1 cellular context compared by ENCODE assay signal in the genomic region with DNA sequence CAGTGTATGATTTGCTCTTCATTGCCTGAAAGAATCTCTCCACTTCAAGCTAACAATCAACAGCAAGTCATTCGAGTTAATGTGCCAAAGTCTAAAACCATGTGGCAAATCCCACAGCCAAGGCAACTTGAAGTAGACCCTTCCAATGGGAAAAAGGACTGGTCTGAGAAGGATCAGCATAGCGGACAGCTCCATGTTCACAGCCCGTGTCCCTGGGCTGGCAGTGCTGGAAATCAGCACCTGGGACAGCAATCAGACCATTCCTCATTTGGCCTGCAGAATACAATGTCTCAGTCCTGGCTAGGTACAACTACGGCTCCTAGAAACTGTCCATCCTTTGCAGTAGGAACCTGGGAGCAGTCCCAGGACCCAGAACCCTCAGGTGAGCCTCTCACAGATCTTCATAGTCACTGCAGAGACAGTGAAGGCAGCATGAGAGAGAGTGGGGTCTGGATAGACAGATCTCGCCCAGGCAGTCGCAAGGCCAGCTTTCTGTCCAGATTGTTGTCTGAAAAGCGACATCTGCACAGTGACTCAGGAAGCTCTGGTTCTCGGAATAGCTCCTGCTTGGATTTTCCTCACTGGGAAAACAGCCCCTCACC.
TF ChIP-seq lines count a peak whose summit lies in the region.

No MANE protein-coding gene starts in this region.

TF ChIP-seq in HepG2, 621 proteins besides CTCF, POLR2A, EP300 and RAD21 (continued from another document and continues in another):
- no peak for TF ChIP-seq SNAPC5 (CRISPR knock-in tag; IDR thresholded peaks at IDR 0.05; ENCODE audit: borderline replicate concordance)
- TF ChIP-seq ZNF639 (CRISPR knock-in tag; conservative IDR thresholded peaks at IDR 0.05), result 0 out of 2 replicates have a peak, but pooled peaks have one; percentile 59
- TF ChIP-seq KMT2B (CRISPR knock-in tag; IDR thresholded peaks at IDR 0.05), result peak; percentile 76; the same call in 1 of the 2 replicates
- 0 out of 2 replicates have a peak, but pooled peaks have one; percentile 37 for TF ChIP-seq KDM6A (CRISPR knock-in tag; IDR thresholded peaks at IDR 0.05; ENCODE audit: low read depth)
- TF ChIP-seq, protein P1, sequence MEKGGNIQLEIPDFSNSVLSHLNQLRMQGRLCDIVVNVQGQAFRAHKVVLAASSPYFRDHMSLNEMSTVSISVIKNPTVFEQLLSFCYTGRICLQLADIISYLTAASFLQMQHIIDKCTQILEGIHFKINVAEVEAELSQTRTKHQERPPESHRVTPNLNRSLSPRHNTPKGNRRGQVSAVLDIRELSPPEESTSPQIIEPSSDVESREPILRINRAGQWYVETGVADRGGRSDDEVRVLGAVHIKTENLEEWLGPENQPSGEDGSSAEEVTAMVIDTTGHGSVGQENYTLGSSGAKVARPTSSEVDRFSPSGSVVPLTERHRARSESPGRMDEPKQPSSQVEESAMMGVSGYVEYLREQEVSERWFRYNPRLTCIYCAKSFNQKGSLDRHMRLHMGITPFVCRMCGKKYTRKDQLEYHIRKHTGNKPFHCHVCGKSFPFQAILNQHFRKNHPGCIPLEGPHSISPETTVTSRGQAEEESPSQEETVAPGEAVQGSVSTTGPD (CRISPR knock-in tag; IDR thresholded peaks at IDR 0.05), result no peak
- peak; percentile 64 for TF ChIP-seq FOSL2 (CRISPR knock-in tag; IDR thresholded peaks at IDR 0.05)
- TF ChIP-seq ZNF263 (CRISPR knock-in tag; IDR thresholded peaks at IDR 0.05), result peak; percentile 59
- no peak for TF ChIP-seq KAT7 (CRISPR knock-in tag; IDR thresholded peaks at IDR 0.05; ENCODE audit: borderline replicate concordance)
- TF ChIP-seq TCF7 (IDR thresholded peaks at IDR 0.05; ENCODE audit: low read depth), result no peak
- TF ChIP-seq, protein P2, sequence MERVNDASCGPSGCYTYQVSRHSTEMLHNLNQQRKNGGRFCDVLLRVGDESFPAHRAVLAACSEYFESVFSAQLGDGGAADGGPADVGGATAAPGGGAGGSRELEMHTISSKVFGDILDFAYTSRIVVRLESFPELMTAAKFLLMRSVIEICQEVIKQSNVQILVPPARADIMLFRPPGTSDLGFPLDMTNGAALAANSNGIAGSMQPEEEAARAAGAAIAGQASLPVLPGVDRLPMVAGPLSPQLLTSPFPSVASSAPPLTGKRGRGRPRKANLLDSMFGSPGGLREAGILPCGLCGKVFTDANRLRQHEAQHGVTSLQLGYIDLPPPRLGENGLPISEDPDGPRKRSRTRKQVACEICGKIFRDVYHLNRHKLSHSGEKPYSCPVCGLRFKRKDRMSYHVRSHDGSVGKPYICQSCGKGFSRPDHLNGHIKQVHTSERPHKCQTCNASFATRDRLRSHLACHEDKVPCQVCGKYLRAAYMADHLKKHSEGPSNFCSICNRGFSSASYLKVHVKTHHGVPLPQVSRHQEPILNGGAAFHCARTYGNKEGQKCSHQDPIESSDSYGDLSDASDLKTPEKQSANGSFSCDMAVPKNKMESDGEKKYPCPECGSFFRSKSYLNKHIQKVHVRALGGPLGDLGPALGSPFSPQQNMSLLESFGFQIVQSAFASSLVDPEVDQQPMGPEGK (CRISPR knock-in tag; IDR thresholded peaks at IDR 0.05), result no peak
- TF ChIP-seq ETV5 (CRISPR knock-in tag; IDR thresholded peaks at IDR 0.05; ENCODE audit: borderline replicate concordance), result peak; percentile 49; the same call in 1 of the 2 replicates
- TF ChIP-seq ZNF414 (CRISPR knock-in tag; IDR thresholded peaks at IDR 0.05), result no peak
- TF ChIP-seq ZNF432 (CRISPR knock-in tag; IDR thresholded peaks at IDR 0.05; ENCODE audit: borderline replicate concordance), result no peak
- 0 out of 2 replicates have a peak, but pooled peaks have one; percentile 26 for TF ChIP-seq BCL3 (CRISPR knock-in tag; IDR thresholded peaks at IDR 0.05)
- TF ChIP-seq ZMAT3 (CRISPR knock-in tag; conservative IDR thresholded peaks at IDR 0.05), result peak; percentile 65; the same call in 1 of the 2 replicates
- peak; percentile 40; the same call in 1 of the 2 replicates for TF ChIP-seq ZNF225 (CRISPR knock-in tag; IDR thresholded peaks at IDR 0.05)
- no peak for TF ChIP-seq ZNF282 (IDR thresholded peaks at IDR 0.05; ENCODE audit: partially characterized antibody)
- no peak for TF ChIP-seq ZNF569 (CRISPR knock-in tag; IDR thresholded peaks at IDR 0.05; ENCODE audit: borderline replicate concordance)
- TF ChIP-seq MIXL1 (CRISPR knock-in tag; IDR thresholded peaks at IDR 0.05), result peak; percentile 89; the same call in 1 of the 2 replicates
- TF ChIP-seq, protein P3, sequence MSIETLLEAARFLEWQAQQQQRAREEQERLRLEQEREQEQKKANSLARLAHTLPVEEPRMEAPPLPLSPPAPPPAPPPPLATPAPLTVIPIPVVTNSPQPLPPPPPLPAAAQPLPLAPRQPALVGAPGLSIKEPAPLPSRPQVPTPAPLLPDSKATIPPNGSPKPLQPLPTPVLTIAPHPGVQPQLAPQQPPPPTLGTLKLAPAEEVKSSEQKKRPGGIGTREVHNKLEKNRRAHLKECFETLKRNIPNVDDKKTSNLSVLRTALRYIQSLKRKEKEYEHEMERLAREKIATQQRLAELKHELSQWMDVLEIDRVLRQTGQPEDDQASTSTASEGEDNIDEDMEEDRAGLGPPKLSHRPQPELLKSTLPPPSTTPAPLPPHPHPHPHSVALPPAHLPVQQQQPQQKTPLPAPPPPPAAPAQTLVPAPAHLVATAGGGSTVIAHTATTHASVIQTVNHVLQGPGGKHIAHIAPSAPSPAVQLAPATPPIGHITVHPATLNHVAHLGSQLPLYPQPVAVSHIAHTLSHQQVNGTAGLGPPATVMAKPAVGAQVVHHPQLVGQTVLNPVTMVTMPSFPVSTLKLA (IDR thresholded peaks at IDR 0.05), result no peak
- TF ChIP-seq NFE2L2 (IDR thresholded peaks at IDR 0.05; ENCODE audit: low read length), result no peak
- TF ChIP-seq ZBTB21 (CRISPR knock-in tag; IDR thresholded peaks at IDR 0.05), result peak; percentile 69; the same call in 1 of the 2 replicates
- peak; percentile 70; the same call in 1 of the 2 replicates for TF ChIP-seq MXD4 (CRISPR knock-in tag; IDR thresholded peaks at IDR 0.05)
- TF ChIP-seq SP2 (CRISPR knock-in tag; IDR thresholded peaks at IDR 0.05), result no peak
- no peak for TF ChIP-seq NCOA5 (CRISPR knock-in tag; IDR thresholded peaks at IDR 0.05)
- TF ChIP-seq RFXAP (CRISPR knock-in tag; IDR thresholded peaks at IDR 0.05; ENCODE audit: borderline replicate concordance), result no peak
- TF ChIP-seq NR2F6 (IDR thresholded peaks at IDR 0.05), result no peak
- peak; percentile 23; the same call in 1 of the 2 replicates for TF ChIP-seq NR2F6 (CRISPR knock-in tag; IDR thresholded peaks at IDR 0.05)
- TF ChIP-seq ZSCAN12 (CRISPR knock-in tag; IDR thresholded peaks at IDR 0.05), result peak; percentile 81; the same call in 1 of the 2 replicates
- no peak for TF ChIP-seq ZKSCAN1 (IDR thresholded peaks at IDR 0.05; ENCODE audit: low read length)
- no peak for TF ChIP-seq ZZZ3 (CRISPR knock-in tag; IDR thresholded peaks at IDR 0.05; ENCODE audit: borderline replicate concordance)
- peak; percentile 68 for TF ChIP-seq MYPOP (CRISPR knock-in tag; IDR thresholded peaks at IDR 0.05)
- TF ChIP-seq GTF2F1 (IDR thresholded peaks at IDR 0.05; ENCODE audit: low read length), result no peak
- TF ChIP-seq ZMYM3 (CRISPR knock-in tag; IDR thresholded peaks at IDR 0.05), result no peak
- peak; percentile 96 for TF ChIP-seq WIZ (CRISPR knock-in tag; IDR thresholded peaks at IDR 0.05)
- TF ChIP-seq ZNF335 (CRISPR knock-in tag; IDR thresholded peaks at IDR 0.05), result peak; percentile 88; the same call in 1 of the 2 replicates
- no peak for TF ChIP-seq SPEN (CRISPR knock-in tag; IDR thresholded peaks at IDR 0.05; ENCODE audit: low read depth)
- TF ChIP-seq ZNF644 (CRISPR knock-in tag; IDR thresholded peaks at IDR 0.05; ENCODE audit: low read depth), result peak; percentile 80
- 0 out of 2 replicates have a peak, but pooled peaks have one; percentile 49 for TF ChIP-seq PPARG (CRISPR knock-in tag; conservative IDR thresholded peaks at IDR 0.05)
- no peak for TF ChIP-seq IKZF4 (CRISPR knock-in tag; IDR thresholded peaks at IDR 0.05; ENCODE audit: borderline replicate concordance, low read depth, not compliant biosample characterization)
- TF ChIP-seq ATM (IDR thresholded peaks at IDR 0.05; ENCODE audit: borderline replicate concordance), result no peak
- TF ChIP-seq PAX8 (CRISPR knock-in tag; IDR thresholded peaks at IDR 0.05; ENCODE audit: borderline replicate concordance), result no peak
- 0 out of 2 replicates have a peak, but pooled peaks have one; percentile 59 for TF ChIP-seq HOXA5 (CRISPR knock-in tag; IDR thresholded peaks at IDR 0.05)
- peak; percentile 59; the same call in 1 of the 2 replicates for TF ChIP-seq ZNF792 (CRISPR knock-in tag; IDR thresholded peaks at IDR 0.05)
- peak; percentile 83; the same call in 1 of the 2 replicates for TF ChIP-seq MYNN (CRISPR knock-in tag; IDR thresholded peaks at IDR 0.05; ENCODE audit: low read depth)
- TF ChIP-seq, protein P4, sequence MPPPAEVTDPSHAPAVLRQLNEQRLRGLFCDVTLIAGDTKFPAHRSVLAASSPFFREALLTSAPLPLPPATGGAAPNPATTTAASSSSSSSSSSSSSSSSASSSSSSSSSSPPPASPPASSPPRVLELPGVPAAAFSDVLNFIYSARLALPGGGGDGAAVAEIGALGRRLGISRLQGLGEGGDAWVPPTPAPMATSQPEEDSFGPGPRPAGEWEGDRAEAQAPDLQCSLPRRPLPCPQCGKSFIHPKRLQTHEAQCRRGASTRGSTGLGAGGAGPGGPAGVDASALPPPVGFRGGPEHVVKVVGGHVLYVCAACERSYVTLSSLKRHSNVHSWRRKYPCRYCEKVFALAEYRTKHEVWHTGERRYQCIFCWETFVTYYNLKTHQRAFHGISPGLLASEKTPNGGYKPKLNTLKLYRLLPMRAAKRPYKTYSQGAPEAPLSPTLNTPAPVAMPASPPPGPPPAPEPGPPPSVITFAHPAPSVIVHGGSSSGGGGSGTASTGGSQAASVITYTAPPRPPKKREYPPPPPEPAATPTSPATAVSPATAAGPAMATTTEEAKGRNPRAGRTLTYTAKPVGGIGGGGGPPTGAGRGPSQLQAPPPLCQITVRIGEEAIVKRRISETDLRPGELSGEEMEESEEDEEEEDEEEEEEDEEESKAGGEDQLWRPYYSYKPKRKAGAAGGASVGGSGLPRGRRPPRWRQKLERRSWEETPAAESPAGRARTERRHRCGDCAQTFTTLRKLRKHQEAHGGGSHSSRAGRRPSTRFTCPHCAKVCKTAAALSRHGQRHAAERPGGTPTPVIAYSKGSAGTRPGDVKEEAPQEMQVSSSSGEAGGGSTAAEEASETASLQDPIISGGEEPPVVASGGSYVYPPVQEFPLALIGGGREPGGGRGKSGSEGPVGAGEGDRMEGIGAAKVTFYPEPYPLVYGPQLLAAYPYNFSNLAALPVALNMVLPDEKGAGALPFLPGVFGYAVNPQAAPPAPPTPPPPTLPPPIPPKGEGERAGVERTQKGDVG (CRISPR knock-in tag; IDR thresholded peaks at IDR 0.05; ENCODE audit: borderline replicate concordance), result no peak
- no peak for TF ChIP-seq ISL2 (CRISPR knock-in tag; IDR thresholded peaks at IDR 0.05)
- TF ChIP-seq SCMH1 (CRISPR knock-in tag; IDR thresholded peaks at IDR 0.05; ENCODE audit: borderline replicate concordance), result no peak
- 0 out of 2 replicates have a peak, but pooled peaks have one; percentile 46 for TF ChIP-seq HES4 (CRISPR knock-in tag; IDR thresholded peaks at IDR 0.05; ENCODE audit: borderline replicate concordance)
- TF ChIP-seq CHD4 (IDR thresholded peaks at IDR 0.05; ENCODE audit: borderline replicate concordance, low read length), result no peak
- TF ChIP-seq, protein P5, sequence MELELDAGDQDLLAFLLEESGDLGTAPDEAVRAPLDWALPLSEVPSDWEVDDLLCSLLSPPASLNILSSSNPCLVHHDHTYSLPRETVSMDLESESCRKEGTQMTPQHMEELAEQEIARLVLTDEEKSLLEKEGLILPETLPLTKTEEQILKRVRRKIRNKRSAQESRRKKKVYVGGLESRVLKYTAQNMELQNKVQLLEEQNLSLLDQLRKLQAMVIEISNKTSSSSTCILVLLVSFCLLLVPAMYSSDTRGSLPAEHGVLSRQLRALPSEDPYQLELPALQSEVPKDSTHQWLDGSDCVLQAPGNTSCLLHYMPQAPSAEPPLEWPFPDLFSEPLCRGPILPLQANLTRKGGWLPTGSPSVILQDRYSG (CRISPR knock-in tag; IDR thresholded peaks at IDR 0.05), result peak; percentile 91; the same call in 1 of the 2 replicates
- peak; percentile 79; the same call in 1 of the 2 replicates for TF ChIP-seq BRCA1 (CRISPR knock-in tag; IDR thresholded peaks at IDR 0.05)
- TF ChIP-seq ZNF30 (CRISPR knock-in tag; IDR thresholded peaks at IDR 0.05), result no peak
- peak; percentile 34; the same call in 1 of the 2 replicates for TF ChIP-seq NRL (CRISPR knock-in tag; IDR thresholded peaks at IDR 0.05; ENCODE audit: borderline replicate concordance)
- no peak; the same call in 1 of the 2 replicates for TF ChIP-seq KDM3A (CRISPR knock-in tag; IDR thresholded peaks at IDR 0.05; ENCODE audit: low read depth)
